Comparison of ENCODE assay signal across 15 cellular contexts in genomic region chr3:151169262-151169661, GRCh38. TPM values are rescaled to one million over a fixed set of nuclear protein-coding genes. Genes with fewer than 3 reads are reported as not detected.
DNase-seq lines count a peak whose midpoint lies in the region; ATAC-seq and TF ChIP-seq lines count a peak whose summit lies in the region.
"Had no signal": no experiment of that assay in that cellular context is flagged by ENCODE, and none has a peak within 500 bp of the region (broad histone marks: within the 10 kb centered on the region; RNA-seq: fewer than 3 reads in every experiment).

No MANE protein-coding gene starts in this region.

- BruUV-seq in OCI-LY7 (replicated peaks; lab: Mats Ljungman, UMichigan) = no TSS peak

- no peaks in the 10 kb centered on the region for H3K79me2 ChIP-seq in OCI-LY7 (ENCODE audit: insufficient read depth, low read depth, low read length)

- no peaks in the 10 kb centered on the region for H3K27me3 ChIP-seq in left lung
- H3K27me3 ChIP-seq: tibial nerve had no signal

- no peaks in the 10 kb centered on the region for H4K20me1 ChIP-seq in OCI-LY7 (ENCODE audit: insufficient read depth, low read length)

- intact Hi-C loops in Right ventricle myocardium superior (cut with DNase I) = loop anchor here (2.0 kb wide), 1 partner anchor 114 kb away; no protein-coding TSS in a partner anchor
- intact Hi-C loops in cardiac septum (cut with DNase I) = loop anchor here (2.0 to 5.0 kb wide), 2 partner anchors 58 to 114 kb away; no protein-coding TSS in a partner anchor
- intact Hi-C loops in left lung (cut with DNase I) = loop anchor here in 1 of 2 donors (5.0 kb wide), 1 partner anchor 113 kb away; no protein-coding TSS in a partner anchor
- intact Hi-C loops in OCI-LY7 (cut with micrococcal nuclease; ENCODE audit: unreplicated experiment) = loop anchor here (5.0 kb wide), 1 partner anchor 668 kb away; no protein-coding TSS in a partner anchor

- H3K9me2 ChIP-seq in OCI-LY7 (ENCODE audit: insufficient read depth, low read length) = no peaks in the 10 kb centered on the region

- no peak overlapping the region for H3K4me3 ChIP-seq in NB4 (ENCODE audit: low read depth, low read length)
- no peak overlapping the region for H3K4me3 ChIP-seq in left lung
- H3K4me3 ChIP-seq in OCI-LY7 (ENCODE audit: low read depth, low read length, poor library complexity, severe bottlenecking) = no peak overlapping the region
- H3K4me3 ChIP-seq: tibial nerve had no signal

- H3K4me1 ChIP-seq in left lung (peaks cover 8 to 49% of the 10 kb centered on the region in 2 donors), OCI-LY7 (ENCODE audit: insufficient read depth, low read length, poor library complexity, severe bottlenecking) (peaks cover 25% of the 10 kb centered on the region)

- POLR2A ChIA-PET in OCI-LY7 (lab: Charles Lee) = interaction anchor here (0.7 kb wide), 1 partner anchor 131 kb away, joined by 3 read pairs; no protein-coding TSS in a partner anchor

- ATAC-seq in Right ventricle myocardium superior (ENCODE audit: poor library complexity) = peak; percentile 59
- ATAC-seq in left lung = peak; percentile 63

- H3K36me3 ChIP-seq in left lung (no peaks in the 10 kb centered on the region), OCI-LY7 (ENCODE audit: insufficient read depth, low read length) (peaks cover 4% of the 10 kb centered on the region; the same call in 1 of the 2 replicates)
- H3K36me3 ChIP-seq: tibial nerve had no signal

- no peak overlapping the region for H3K4me2 ChIP-seq in OCI-LY7 (ENCODE audit: low read length)

- H3K9me3 ChIP-seq in left lung = no peaks in the 10 kb centered on the region
- H3K9me3 ChIP-seq in OCI-LY7 (ENCODE audit: low read length) = no peaks in the 10 kb centered on the region
- H3K9me3 ChIP-seq: tibial nerve had no signal

- DNase-seq in Right ventricle myocardium superior (no peak), cardiac septum (ENCODE audit: low spot score) (no peak), NB4 (ENCODE audit: low read depth) (peak; percentile 85), left lung (peak; percentile 45 to 60), NAMALWA (ENCODE audit: low spot score) (no peak), OCI-LY7 (ENCODE audit: low spot score) (no peak), hepatic stellate cell (ENCODE audit: low spot score) (no peak)
- no peak for DNase-seq in activated CD4-positive, alpha-beta T cell treated with anti-CD3 and anti-CD28 coated beads for 4 hours
- DNase-seq: Calu3, cortex of kidney, natural killer cell, NCI-H1048, NCI-H446 had no signal

- TF ChIP-seq POLR2A in NB4 (IDR thresholded peaks at IDR 0.05; ENCODE audit: extremely low read depth, insufficient read length) = no peak

- H2AFZ ChIP-seq in OCI-LY7 (ENCODE audit: low read length) = no peak overlapping the region

- no peak for TF ChIP-seq CTCF in NB4 (IDR thresholded peaks at IDR 0.05; ENCODE audit: low read depth, low read length)
- TF ChIP-seq CTCF in left lung (IDR thresholded peaks at IDR 0.05) = no peak
- no peak for TF ChIP-seq CTCF in OCI-LY7 (conservative IDR thresholded peaks at IDR 0.05; ENCODE audit: low read length)

- CTCF ChIA-PET in OCI-LY7 (lab: Charles Lee; ENCODE audit: unreplicated experiment) = no interaction called here

- H3K27ac ChIP-seq in left lung = peak overlapping the region in 1 of 2 donors; percentile 87
- H3K27ac ChIP-seq in OCI-LY7 (ENCODE audit: low read depth, low read length, poor library complexity, severe bottlenecking) = no peak overlapping the region
- H3K27ac ChIP-seq: RWPE1 had no signal

RNA-seq across cellular contexts. Expression of gene GPR171, which starts 33.8 kb away (rescaled TPM):
- total RNA-seq in Right ventricle myocardium superior (0.24 TPM), cardiac septum (0.32 TPM), left lung (1 to 10 TPM in 1 of 2 donors, under 1 TPM in 1; 0.96 to 2.9 TPM), OCI-LY7 (2022) (not detected in 2 replicates)
- not detected in 2 replicates for total RNA-seq in OCI-LY7 (2014; rRNA removed; shearing (Covaris generic))
- total RNA-seq: Calu3 had no signal

Comparison
In these comparisons a context has a peak if more than half of its experiments do, and no peak if none do; other contexts are left out.
1. DNase-seq: peak in NB4 (single experiment) and left lung (2 of 2); none in Right ventricle myocardium superior (single experiment), cardiac septum (single experiment), NAMALWA (single experiment), activated CD4-positive, alpha-beta T cell treated with anti-CD3 and anti-CD28 coated beads for 4 hours (0 of 2), OCI-LY7 (single experiment) and hepatic stellate cell (single experiment).